ENCODE assay signal across 27 cellular contexts in genomic region chr1:203455706-203456105, GRCh38. TPM values are rescaled to one million over a fixed set of nuclear protein-coding genes. Genes with fewer than 3 reads are reported as not detected.
"Had no signal": no experiment of that assay in that cellular context is flagged by ENCODE, and none has a peak within 500 bp of the region (broad histone marks: within the 10 kb centered on the region; RNA-seq: fewer than 3 reads in every experiment).

No MANE protein-coding gene starts in this region.

- H3K27ac Mint-ChIP-seq: activated CD8-positive, alpha-beta T cell treated with anti-CD3 and anti-CD28 coated beads for 36 hours; activated naive CD4-positive, alpha-beta T cell treated with anti-CD3 and anti-CD28 coated beads, Interleukin-2, amount 10 ng/mL, durations not matched to agents 7 days and 5 days; activated naive CD8-positive, alpha-beta T cell treated with anti-CD3 and anti-CD28 coated beads for 36 hours; activated T-cell treated with anti-CD3 and anti-CD28 coated beads, Interleukin-2, amount 50 U/mL, for 72 hours; activated T-helper 2 cell treated with anti-CD3 and anti-CD28 coated beads, Interferon-gamma antibody, Interleukin-2, Interleukin-4, amounts not matched to agents 10 μg/mL and 5 μg/mL and 100 μg/mL, durations not matched to agents 14 hours and 24 hours and 36 hours; T-cell had no signal

- H3K36me3 Mint-ChIP-seq: activated naive CD4-positive, alpha-beta T cell treated with anti-CD3 and anti-CD28 coated beads, Interleukin-2, amount 10 ng/mL, durations not matched to agents 7 days and 5 days; activated naive CD8-positive, alpha-beta T cell treated with anti-CD3 and anti-CD28 coated beads for 36 hours; T-cell had no signal

- H3K36me3 ChIP-seq: brain microvascular endothelial cell, cardiac muscle cell had no signal

- ATAC-seq: activated CD8-positive, alpha-beta T cell treated with anti-CD3 and anti-CD28 coated beads for 36 hours; activated T-cell treated with anti-CD3 and anti-CD28 coated beads, Interleukin-2, amount 50 U/mL, for 72 hours; PC-3; T-cell had no signal

- H3K9me3 Mint-ChIP-seq: activated CD8-positive, alpha-beta T cell treated with anti-CD3 and anti-CD28 coated beads for 36 hours; activated naive CD4-positive, alpha-beta T cell treated with anti-CD3 and anti-CD28 coated beads, Interleukin-2, amount 10 ng/mL, durations not matched to agents 7 days and 5 days; activated naive CD8-positive, alpha-beta T cell treated with anti-CD3 and anti-CD28 coated beads for 36 hours; activated T-cell treated with anti-CD3 and anti-CD28 coated beads, Interleukin-2, amount 50 U/mL, for 72 hours; activated T-helper 2 cell treated with anti-CD3 and anti-CD28 coated beads, Interferon-gamma antibody, Interleukin-2, Interleukin-4, amounts not matched to agents 10 μg/mL and 5 μg/mL and 100 μg/mL, durations not matched to agents 14 hours and 24 hours and 36 hours; T-cell had no signal

- H3K4me3 Mint-ChIP-seq: activated CD8-positive, alpha-beta T cell treated with anti-CD3 and anti-CD28 coated beads for 36 hours; activated naive CD4-positive, alpha-beta T cell treated with anti-CD3 and anti-CD28 coated beads, Interleukin-2, amount 10 ng/mL, durations not matched to agents 7 days and 5 days; activated naive CD8-positive, alpha-beta T cell treated with anti-CD3 and anti-CD28 coated beads for 36 hours; activated T-cell treated with anti-CD3 and anti-CD28 coated beads, Interleukin-2, amount 50 U/mL, for 72 hours; T-cell had no signal

- FAIRE-seq: TTC549 had no signal

- H3K27me3 ChIP-seq: cardiac muscle cell had no signal

- H3K4me3 ChIP-seq: cardiac muscle cell had no signal

- H3K27ac ChIP-seq: brain microvascular endothelial cell, cardiac muscle cell, VCaP had no signal

- DNase-seq: activated CD4-positive, alpha-beta T cell treated with anti-CD3 and anti-CD28 coated beads for 4 hours; activated CD4-positive, CD25-positive, alpha-beta regulatory T cell; activated CD8-positive, alpha-beta memory T cell treated with anti-CD3 and anti-CD28 coated beads, Interleukin-2, amount 50 U/mL, for 4 hours; activated CD8-positive, alpha-beta T cell treated with anti-CD3 and anti-CD28 coated beads for 36 hours; activated gamma-delta T cell treated with Interleukin-2 at 50 U/mL for 16 hours; activated naive CD4-positive, alpha-beta T cell treated with anti-CD3 and anti-CD28 coated beads, Interleukin-2, amount 10 ng/mL, durations not matched to agents 7 days and 5 days; activated naive CD8-positive, alpha-beta T cell treated with anti-CD3 and anti-CD28 coated beads for 36 hours; activated T-cell treated with anti-CD3 and anti-CD28 coated beads, Interleukin-2, amount 50 U/mL, for 72 hours; brain microvascular endothelial cell; MM.1S; NCI-H1105; NCI-H1436 treated with DMSO at 0.1 percent for 48 hours; NCI-H187; NCI-H2081; NCI-H510A treated with DMSO at 0.1 percent for 48 hours; NCI-H69; NK-92 treated with Interleukin-12 subunit alpha and Interleukin-12 subunit beta, amount 100 ng/mL, for 24 hours; PC-3; SHP77 treated with DMSO at 0.1 percent for 48 hours; T-cell; T-helper 2 cell; T1000 had no signal

- H3K4me1 Mint-ChIP-seq: activated naive CD4-positive, alpha-beta T cell treated with anti-CD3 and anti-CD28 coated beads, Interleukin-2, amount 10 ng/mL, durations not matched to agents 7 days and 5 days; activated naive CD8-positive, alpha-beta T cell treated with anti-CD3 and anti-CD28 coated beads for 36 hours; T-cell had no signal

RNA-seq across cellular contexts. Expression of gene PRELP, which starts 19.9 kb away (rescaled TPM):
- total RNA-seq: activated CD8-positive, alpha-beta T cell treated with anti-CD3 and anti-CD28 coated beads for 36 hours; activated naive CD8-positive, alpha-beta T cell treated with anti-CD3 and anti-CD28 coated beads for 36 hours; activated T-cell treated with anti-CD3 and anti-CD28 coated beads, Interleukin-2, amount 50 U/mL, for 72 hours; activated T-helper 2 cell treated with anti-CD3 and anti-CD28 coated beads, Interferon-gamma antibody, Interleukin-2, Interleukin-4, amounts not matched to agents 10 μg/mL and 5 μg/mL and 100 μg/mL, durations not matched to agents 14 hours and 24 hours and 36 hours; cardiac muscle cell; PC-3 had no signal

RNA-seq across cellular contexts. Expression of gene OPTC, which starts 38.2 kb away (rescaled TPM):
- total RNA-seq: activated CD8-positive, alpha-beta T cell treated with anti-CD3 and anti-CD28 coated beads for 36 hours; activated naive CD8-positive, alpha-beta T cell treated with anti-CD3 and anti-CD28 coated beads for 36 hours; activated T-cell treated with anti-CD3 and anti-CD28 coated beads, Interleukin-2, amount 50 U/mL, for 72 hours; activated T-helper 2 cell treated with anti-CD3 and anti-CD28 coated beads, Interferon-gamma antibody, Interleukin-2, Interleukin-4, amounts not matched to agents 10 μg/mL and 5 μg/mL and 100 μg/mL, durations not matched to agents 14 hours and 24 hours and 36 hours; cardiac muscle cell; PC-3; T-cell had no signal
- polyA plus RNA-seq: adipose tissue, cardiac muscle cell had no signal
